In genomic region chr1:93648656-93649055, GRCh38 we compare ENCODE assay signal across 21 cellular contexts. TPM values are rescaled to one million over a fixed set of nuclear protein-coding genes. Genes with fewer than 3 reads are reported as not detected.
A peak's percentile ranks its signal among the peaks of the same experiment; 100 is the strongest.
DNase-seq lines count a peak whose midpoint lies in the region; ATAC-seq and TF ChIP-seq lines count a peak whose summit lies in the region.
"Had no signal": no experiment of that assay in that cellular context is flagged by ENCODE, and none has a peak within 500 bp of the region (broad histone marks: within the 10 kb centered on the region; RNA-seq: fewer than 3 reads in every experiment).

No MANE protein-coding gene starts in this region.

- BruUV-seq in PC-3 (replicated peaks; lab: Mats Ljungman, UMichigan), result no TSS peak

- peak overlapping the region; percentile 71 for H3K27ac Mint-ChIP-seq in central memory CD8-positive, alpha-beta T cell (ENCODE audit: low read depth)
- H3K27ac Mint-ChIP-seq in osteocyte (ENCODE audit: unreplicated experiment), result no peak overlapping the region

- no peaks in the 10 kb centered on the region for H3K9me3 ChIP-seq in GM23248 (ENCODE audit: low read depth)
- H3K9me3 ChIP-seq in PC-3 (ENCODE audit: low read length), result no peaks in the 10 kb centered on the region
- H3K9me3 ChIP-seq in esophagus squamous epithelium, result no peaks in the 10 kb centered on the region
- H3K9me3 ChIP-seq: BLaER1 had no signal

- H3K27ac ChIP-seq in GM23248 (0 out of 2 replicates have a peak overlapping the region, but pooled peaks have one; percentile 10), PC-3 (ENCODE audit: low read length) (peak overlapping the region; percentile 8; the same call in 1 of the 2 replicates), esophagus squamous epithelium (no peak overlapping the region)
- H3K27ac ChIP-seq: BLaER1, HL-60 had no signal

- H3K36me3 ChIP-seq in GM23248 (ENCODE audit: low read depth) (peaks cover 40% of the 10 kb centered on the region), PC-3 (ENCODE audit: low read depth, low read length) (peaks cover 79% of the 10 kb centered on the region), esophagus squamous epithelium (peaks cover 0 to 12% (median 0%) of the 10 kb centered on the region in 3 donors)

- CTCF ChIA-PET in PC-3 (lab: Charles Lee), result no interaction called here

- intact Hi-C loops in PC-3 (cut with micrococcal nuclease) (no loop called here), esophagus squamous epithelium (cut with DNase I) (no loop called here)

- no peak for TF ChIP-seq CTCF in PC-3 (conservative IDR thresholded peaks at IDR 0.05; ENCODE audit: low read depth, low read length)
- no peak for TF ChIP-seq CTCF in osteocyte (IDR thresholded peaks at IDR 0.05)
- no peak for TF ChIP-seq CTCF in esophagus squamous epithelium (IDR thresholded peaks at IDR 0.05)

- H3K4me2 ChIP-seq in GM23248 (ENCODE audit: unreplicated experiment) (no peak overlapping the region), PC-3 (ENCODE audit: low read length) (no peak overlapping the region)
- H3K4me2 ChIP-seq: BLaER1 had no signal

- DNase-seq in GM23248, result no peak
- DNase-seq in PC-3, result no peak
- no peak for DNase-seq in central memory CD8-positive, alpha-beta T cell (ENCODE audit: low spot score in 2 of 2)
- peak; percentile 75 for DNase-seq in osteocyte (ENCODE audit: extremely low spot score, unreplicated experiment)
- no peak for DNase-seq in NCI-H1694 (lab: John Stamatoyannopoulos, UW)
- no peak for DNase-seq in esophagus squamous epithelium (lab: John Stamatoyannopoulos, UW)
- no peak for DNase-seq in NCI-H1930 (lab: John Stamatoyannopoulos, UW)
- DNase-seq: CD4-positive, alpha-beta memory T cell; DMS153; GF-D8; Kasumi-1; MM.1S; NCI-H1092; NCI-H146; NCI-H510A; NCI-H748 treated with DMSO at 0.1 percent for 48 hours; SIG-M5 had no signal

- no peaks in the 10 kb centered on the region for H3K9me3 Mint-ChIP-seq in central memory CD8-positive, alpha-beta T cell
- H3K9me3 Mint-ChIP-seq in osteocyte (ENCODE audit: unreplicated experiment), result no peaks in the 10 kb centered on the region
- H3K9me3 Mint-ChIP-seq: CD4-positive, alpha-beta memory T cell; IgD-negative memory B cell had no signal

- ATAC-seq in PC-3, result no peak
- no peak for ATAC-seq in central memory CD8-positive, alpha-beta T cell (replicated peaks; ENCODE audit: extremely low read depth, poor library complexity, severe bottlenecking)
- ATAC-seq: SK-N-SH treated with all-trans-retinoic acid at 6 μM for 48 hours had no signal

- H3K9ac ChIP-seq in GM23248, result no peak overlapping the region
- no peak overlapping the region for H3K9ac ChIP-seq in PC-3 (ENCODE audit: low read length)
- H3K9ac ChIP-seq: BLaER1 had no signal

- H3K4me3 ChIP-seq in GM23248 (no peak overlapping the region), PC-3 (ENCODE audit: low read length) (no peak overlapping the region), esophagus squamous epithelium (no peak overlapping the region)
- H3K4me3 ChIP-seq: BLaER1 had no signal

- H3K36me3 Mint-ChIP-seq in central memory CD8-positive, alpha-beta T cell (ENCODE audit: insufficient read depth), result peaks cover 2% of the 10 kb centered on the region
- H3K36me3 Mint-ChIP-seq in osteocyte (ENCODE audit: unreplicated experiment), result peaks cover 2% of the 10 kb centered on the region
- H3K36me3 Mint-ChIP-seq: CD4-positive, alpha-beta memory T cell; IgD-negative memory B cell had no signal

- POLR2A ChIA-PET in PC-3 (lab: Charles Lee; ENCODE audit: unreplicated experiment), result no interaction called here

- H2AFZ ChIP-seq in GM23248 (no peak overlapping the region), PC-3 (ENCODE audit: low read length) (no peak overlapping the region)

- no peaks in the 10 kb centered on the region for H3K4me1 Mint-ChIP-seq in central memory CD8-positive, alpha-beta T cell
- peaks cover 6% of the 10 kb centered on the region for H3K4me1 Mint-ChIP-seq in osteocyte (ENCODE audit: unreplicated experiment)

- H3K4me3 Mint-ChIP-seq in central memory CD8-positive, alpha-beta T cell, result no peak overlapping the region
- H3K4me3 Mint-ChIP-seq in osteocyte (ENCODE audit: unreplicated experiment), result no peak overlapping the region
- H3K4me3 Mint-ChIP-seq: CD4-positive, alpha-beta memory T cell; IgD-negative memory B cell had no signal

- no peaks in the 10 kb centered on the region for H3K27me3 Mint-ChIP-seq in central memory CD8-positive, alpha-beta T cell
- H3K27me3 Mint-ChIP-seq in osteocyte (ENCODE audit: unreplicated experiment), result no peaks in the 10 kb centered on the region
- H3K27me3 Mint-ChIP-seq: CD4-positive, alpha-beta memory T cell; IgD-negative memory B cell had no signal

- H4K20me1 ChIP-seq in GM23248 (ENCODE audit: insufficient read depth) (no peaks in the 10 kb centered on the region; the same call in 1 of the 2 replicates), PC-3 (ENCODE audit: low read length) (peaks cover 38% of the 10 kb centered on the region)

- H3K79me2 ChIP-seq in GM23248 (ENCODE audit: insufficient read depth), result peaks cover 100% of the 10 kb centered on the region
- H3K79me2 ChIP-seq in PC-3 (ENCODE audit: low read length), result peaks cover 100% of the 10 kb centered on the region

- no peaks in the 10 kb centered on the region for H3K9me2 ChIP-seq in GM23248 (ENCODE audit: insufficient read depth)
- no peaks in the 10 kb centered on the region for H3K9me2 ChIP-seq in PC-3 (replicated peaks; ENCODE audit: low read length)

- WGBS in GM23248 (ENCODE audit: low coverage in 1 of 2, low lambda C conversion rate in 2 of 2, missing lambda C conversion rate in 2 of 2), 2 experiments, result 95 to 98% methylated on average over 2 of the region's 2 CpGs
- 90 to 96% methylated on average over 2 of the region's 2 CpGs for WGBS in esophagus squamous epithelium, 2 donors

- peaks cover 78% of the 10 kb centered on the region for H3F3A ChIP-seq in GM23248 (ENCODE audit: insufficient read depth)
- H3F3A ChIP-seq in PC-3 (ENCODE audit: low read length, unreplicated experiment), result peaks cover 32% of the 10 kb centered on the region

- TF ChIP-seq POLR2A in esophagus squamous epithelium (IDR thresholded peaks at IDR 0.05), result no peak

- in situ Hi-C loops in GM23248 (cut with MboI), result no loop called here

- H3K4me1 ChIP-seq in GM23248 (ENCODE audit: insufficient read depth), result peaks cover 15% of the 10 kb centered on the region
- no peaks in the 10 kb centered on the region for H3K4me1 ChIP-seq in PC-3 (ENCODE audit: insufficient read depth, low read length)
- no peaks in the 10 kb centered on the region for H3K4me1 ChIP-seq in esophagus squamous epithelium

- H3K27me3 ChIP-seq in GM23248 (replicated peaks; ENCODE audit: insufficient read depth) (no peaks in the 10 kb centered on the region), PC-3 (ENCODE audit: low read length) (no peaks in the 10 kb centered on the region), esophagus squamous epithelium (no peaks in the 10 kb centered on the region)
- H3K27me3 ChIP-seq: BLaER1 had no signal

RNA-seq across cellular contexts. Expression of gene BCAR3, which starts 33.0 kb away (rescaled TPM):
- total RNA-seq in GM23248 (2014; rRNA removed; shearing (Covaris generic)), result 79.5 and 83.2 TPM in 2 replicates
- polyA plus RNA-seq in GM23248 (2016; fragmentation: Nextera tagmentation; extraction: Ambion mirVana), result 62.2 and 65.1 TPM in 2 replicates
- total RNA-seq in PC-3 (2014; rRNA removed), result 169 and 171 TPM in 2 replicates
- total RNA-seq in osteocyte, result 7.9 and 8.8 TPM in 2 replicates
- 10 to 100 TPM in 1 of 4 donors, 1 to 10 TPM in 3; 6.9 to 17.5 (median 9.4) TPM for total RNA-seq in esophagus squamous epithelium

Comparison
In these comparisons a context has a peak if more than half of its experiments do, and no peak if none do; other contexts are left out.
1. H3K27ac ChIP-seq: peak in GM23248 (single experiment) and PC-3 (single experiment); none in esophagus squamous epithelium (0 of 4).